1 cellular context compared by ENCODE assay signal in genomic region chr13:21134475-21134874, GRCh38.
TF ChIP-seq lines count a peak whose summit lies in the region.

No MANE protein-coding gene starts in this region.

TF ChIP-seq in HepG2, 621 proteins besides CTCF, POLR2A, EP300 and RAD21:
- TF ChIP-seq ZNF576 (CRISPR knock-in tag; IDR thresholded peaks at IDR 0.05) (no peak), ZNF770 (CRISPR knock-in tag; IDR thresholded peaks at IDR 0.05) (peak; percentile 65; the same call in 1 of the 2 replicates), MAZ (IDR thresholded peaks at IDR 0.05; ENCODE audit: borderline replicate concordance, low read depth, low read length) (no peak), MAZ (CRISPR knock-in tag; IDR thresholded peaks at IDR 0.05; ENCODE audit: low read depth) (no peak), ZNF18 (CRISPR knock-in tag; IDR thresholded peaks at IDR 0.05; ENCODE audit: insufficient replicate concordance) (no peak), SETDB1 (CRISPR knock-in tag; IDR thresholded peaks at IDR 0.05; ENCODE audit: borderline replicate concordance) (no peak)
TF ChIP-seq in HepG2: peak in this region for 1.
